ENCODE assay signal across 8 cellular contexts in genomic region chr11:46296520-46297448, GRCh38. TPM values are rescaled to one million over a fixed set of nuclear protein-coding genes. Genes with fewer than 3 reads are reported as not detected.
A peak's percentile ranks its signal among the peaks of the same experiment; 100 is the strongest.
DNase-seq lines count a peak whose midpoint lies in the region; ATAC-seq and TF ChIP-seq lines count a peak whose summit lies in the region.

No MANE protein-coding gene starts in this region.

- peak overlapping the region; percentile 95 for H3K27ac ChIP-seq in mesodermal cell (ENCODE audit: low read depth, low read length, severe bottlenecking)

- no TSS peak for BruUV-seq in Caco-2 (replicated peaks; lab: Mats Ljungman, UMichigan)

- H3K4me3 Mint-ChIP-seq in Caco-2 (ENCODE audit: unreplicated experiment), result no peak overlapping the region
- peak overlapping the region; percentile 78 for H3K4me3 Mint-ChIP-seq in chondrocyte (ENCODE audit: unreplicated experiment)

- peak overlapping the region; percentile 76 for H3K27ac Mint-ChIP-seq in Caco-2 (ENCODE audit: unreplicated experiment)
- H3K27ac Mint-ChIP-seq in chondrocyte (ENCODE audit: unreplicated experiment), result peak overlapping the region; percentile 97

- H3K4me1 Mint-ChIP-seq in Caco-2 (ENCODE audit: low read depth, unreplicated experiment) (peaks cover 16% of the 10 kb centered on the region), chondrocyte (ENCODE audit: low read depth) (peaks cover 76% of the 10 kb centered on the region)

- 27 to 38% methylated on average over 17 to 19 of the region's 26 CpGs for WGBS in mesodermal cell (ENCODE audit: insufficient coverage in 2 of 2), 2 experiments

- CTCF ChIA-PET in Caco-2 (lab: Charles Lee), result interaction anchor here (0.6 to 2.6 kb wide), 7 partner anchors 11 to 188 kb away, joined by 3 to 11 read pairs (median 4); partner anchors contain the start of gene CREB3L1

- TF ChIP-seq CTCF in Caco-2 (IDR thresholded peaks at IDR 0.05; ENCODE audit: insufficient read depth in 1 of 2, low read depth in 1 of 2, low read length in 1 of 2, severe bottlenecking in 1 of 2, unreplicated experiment in 1 of 2) (peak; percentile 53 to 82), chondrocyte (IDR thresholded peaks at IDR 0.05) (peak; percentile 87)

- H3K4me1 ChIP-seq in Caco-2 (peaks cover 36% of the 10 kb centered on the region), mesodermal cell (ENCODE audit: control insufficient read depth, insufficient read depth, low read length, poor library complexity, severe bottlenecking) (peaks cover 51% of the 10 kb centered on the region)

- no peaks in the 10 kb centered on the region for H3K27me3 ChIP-seq in Caco-2 (replicated peaks; ENCODE audit: control insufficient read depth, insufficient read depth, low read length)

- POLR2A ChIA-PET in Caco-2 (lab: Charles Lee), result interaction anchor here (0.5 to 1.2 kb wide), 3 partner anchors 53 to 375 kb away, joined by 3 to 8 read pairs (median 3); no protein-coding TSS in a partner anchor

- H3K9me3 ChIP-seq in Caco-2, result no peaks in the 10 kb centered on the region
- H3K9me3 ChIP-seq in mesodermal cell (ENCODE audit: control insufficient read depth, low read length), result no peaks in the 10 kb centered on the region

- H3K9me3 Mint-ChIP-seq in Caco-2 (ENCODE audit: unreplicated experiment) (no peaks in the 10 kb centered on the region), chondrocyte (ENCODE audit: low read depth) (no peaks in the 10 kb centered on the region)

- DNase-seq in Caco-2, result peak; percentile 87 to 90
- peak; percentile 90 for DNase-seq in NCI-H1092 treated with DMSO at 0.1 percent for 48 hours (lab: John Stamatoyannopoulos, UW)
- no peak for DNase-seq in chondrocyte (ENCODE audit: low spot score)
- DNase-seq in DMS153 treated with DMSO at 0.1 percent for 48 hours (lab: John Stamatoyannopoulos, UW; ENCODE audit: unreplicated experiment), result no peak

- H3K27me3 Mint-ChIP-seq in Caco-2 (ENCODE audit: insufficient read depth, unreplicated experiment) (no peaks in the 10 kb centered on the region), chondrocyte (ENCODE audit: low read depth) (no peaks in the 10 kb centered on the region)

- H3K36me3 ChIP-seq in Caco-2 (ENCODE audit: control insufficient read depth, insufficient read depth, low read length), result no peaks in the 10 kb centered on the region; the same call in none of the 2 replicates
- peaks cover 47% of the 10 kb centered on the region for H3K36me3 ChIP-seq in mesodermal cell (ENCODE audit: control insufficient read depth, insufficient read depth, low read length)

- ATAC-seq in HG03108 (IDR thresholded peaks at IDR 0.05; ENCODE audit: unreplicated experiment) (no peak), GM21360 (IDR thresholded peaks at IDR 0.05; ENCODE audit: unreplicated experiment) (no peak), GM21390 (IDR thresholded peaks at IDR 0.05; ENCODE audit: unreplicated experiment) (no peak)

- H3K4me3 ChIP-seq in Caco-2 (ENCODE audit: low read depth, low read length), result no peak overlapping the region
- peak overlapping the region; percentile 47 for H3K4me3 ChIP-seq in mesodermal cell (ENCODE audit: extremely low read depth, insufficient read depth, low read length, poor library complexity, severe bottlenecking)

- intact Hi-C loops in Caco-2 (cut with micrococcal nuclease; ENCODE audit: unreplicated experiment), result loop anchor here (1.0 to 2.0 kb wide), 2 partner anchors 19 to 20 kb away; partner anchors contain the start of gene CREB3L1

- peaks cover 6% of the 10 kb centered on the region for H3K36me3 Mint-ChIP-seq in Caco-2 (ENCODE audit: insufficient read depth, unreplicated experiment)
- H3K36me3 Mint-ChIP-seq in chondrocyte (ENCODE audit: low read depth), result peaks cover 13% of the 10 kb centered on the region

RNA-seq across cellular contexts. Expression of gene CREB3L1, which starts 19.3 kb away (rescaled TPM):
- 24.9 and 29.5 TPM in 2 replicates for total RNA-seq in Caco-2 (2022)
- total RNA-seq in chondrocyte, result 83.1 to 192 TPM (median 190 TPM) in 3 replicates
- polyA plus RNA-seq in mesodermal cell (2013, experiment 1 of 2), result 65.3 TPM
- polyA plus RNA-seq in mesodermal cell (2013, experiment 2 of 2), result 63.9 TPM

RNA-seq across cellular contexts. Expression of gene DGKZ, which starts 50.5 kb away (rescaled TPM):
- total RNA-seq in Caco-2 (2022), result 59.3 and 59.5 TPM in 2 replicates
- total RNA-seq in chondrocyte, result 41.9 to 47.4 TPM (median 46.8 TPM) in 3 replicates
- 58.8 TPM for polyA plus RNA-seq in mesodermal cell (2013, experiment 1 of 2)
- polyA plus RNA-seq in mesodermal cell (2013, experiment 2 of 2), result 45.7 TPM

Comparison
In these comparisons a context has a peak if more than half of its experiments do, and no peak if none do; other contexts are left out.
1. DNase-seq: peak in Caco-2 (2 of 2) and NCI-H1092 treated with DMSO at 0.1 percent for 48 hours (single experiment); none in chondrocyte (single experiment) and DMS153 treated with DMSO at 0.1 percent for 48 hours (single experiment).